ENCODE assay signal across 1 cellular context in the genomic region with DNA sequence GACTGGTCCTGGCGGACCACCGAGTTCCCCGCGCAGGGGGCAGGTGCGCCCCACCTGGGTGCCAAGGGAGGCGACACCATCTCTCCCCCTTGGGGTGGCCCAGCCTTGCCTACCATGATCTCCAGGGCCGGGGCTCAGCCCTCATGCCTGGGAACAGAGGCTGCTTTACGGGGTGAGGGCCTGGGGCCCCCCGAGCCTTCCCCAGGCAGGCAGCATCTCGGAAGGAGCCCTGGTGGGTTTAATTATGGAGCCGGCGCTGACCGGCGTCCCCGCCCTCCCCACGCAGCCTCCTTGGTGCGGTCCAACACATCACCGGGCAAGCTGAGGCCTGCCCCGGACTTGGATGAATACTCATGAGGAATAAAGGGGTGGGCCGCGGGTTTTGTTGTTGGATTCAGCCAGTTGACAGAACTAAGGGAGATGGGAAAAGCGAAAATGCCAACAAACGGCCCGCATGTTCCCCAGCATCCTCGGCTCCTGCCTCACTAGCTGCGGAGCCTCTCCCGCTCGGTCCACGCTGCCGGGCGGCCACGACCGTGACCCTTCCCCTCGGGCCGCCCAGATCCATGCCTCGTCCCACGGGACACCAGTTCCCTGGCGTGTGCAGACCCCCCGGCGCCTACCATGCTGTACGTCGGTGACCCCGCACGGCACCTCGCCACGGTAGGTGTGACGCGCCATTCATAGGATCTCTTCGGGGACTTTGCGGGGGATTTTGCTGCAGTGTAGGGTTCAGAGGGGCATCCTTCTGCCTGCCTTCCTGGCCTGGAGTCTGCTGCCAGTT.
TF ChIP-seq lines count a peak whose summit lies in the region.

No MANE protein-coding gene starts in this region.

TF ChIP-seq in HEK293, 187 proteins besides CTCF, POLR2A, EP300 and RAD21 (continued from another document):
- TF ChIP-seq, protein P1, sequence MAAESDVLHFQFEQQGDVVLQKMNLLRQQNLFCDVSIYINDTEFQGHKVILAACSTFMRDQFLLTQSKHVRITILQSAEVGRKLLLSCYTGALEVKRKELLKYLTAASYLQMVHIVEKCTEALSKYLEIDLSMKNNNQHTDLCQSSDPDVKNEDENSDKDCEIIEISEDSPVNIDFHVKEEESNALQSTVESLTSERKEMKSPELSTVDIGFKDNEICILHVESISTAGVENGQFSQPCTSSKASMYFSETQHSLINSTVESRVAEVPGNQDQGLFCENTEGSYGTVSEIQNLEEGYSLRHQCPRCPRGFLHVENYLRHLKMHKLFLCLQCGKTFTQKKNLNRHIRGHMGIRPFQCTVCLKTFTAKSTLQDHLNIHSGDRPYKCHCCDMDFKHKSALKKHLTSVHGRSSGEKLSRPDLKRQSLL (tag by site-specific recombination; IDR thresholded peaks at IDR 0.05) = no peak
- TF ChIP-seq PATZ1 (tag by site-specific recombination; IDR thresholded peaks at IDR 0.05) = peak; percentile 57
- no peak for TF ChIP-seq ZNF19 (tag by site-specific recombination; IDR thresholded peaks at IDR 0.05; ENCODE audit: low read depth)
- TF ChIP-seq GLIS2 (tag by site-specific recombination; IDR thresholded peaks at IDR 0.05) = peak; percentile 74
- TF ChIP-seq, protein P2, sequence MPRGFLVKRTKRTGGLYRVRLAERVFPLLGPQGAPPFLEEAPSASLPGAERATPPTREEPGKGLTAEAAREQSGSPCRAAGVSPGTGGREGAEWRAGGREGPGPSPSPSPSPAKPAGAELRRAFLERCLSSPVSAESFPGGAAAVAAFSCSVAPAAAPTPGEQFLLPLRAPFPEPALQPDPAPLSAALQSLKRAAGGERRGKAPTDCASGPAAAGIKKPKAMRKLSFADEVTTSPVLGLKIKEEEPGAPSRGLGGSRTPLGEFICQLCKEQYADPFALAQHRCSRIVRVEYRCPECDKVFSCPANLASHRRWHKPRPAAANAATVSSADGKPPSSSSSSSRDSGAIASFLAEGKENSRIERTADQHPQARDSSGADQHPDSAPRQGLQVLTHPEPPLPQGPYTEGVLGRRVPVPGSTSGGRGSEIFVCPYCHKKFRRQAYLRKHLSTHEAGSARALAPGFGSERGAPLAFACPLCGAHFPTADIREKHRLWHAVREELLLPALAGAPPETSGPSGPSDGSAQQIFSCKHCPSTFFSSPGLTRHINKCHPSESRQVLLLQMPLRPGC (tag by site-specific recombination; IDR thresholded peaks at IDR 0.05) = 0 out of 2 replicates have a peak, but pooled peaks have one; percentile 51
- TF ChIP-seq ZNF121 (tag by site-specific recombination; IDR thresholded peaks at IDR 0.05) = no peak
- no peak for TF ChIP-seq ZNF521 (tag by site-specific recombination; IDR thresholded peaks at IDR 0.05)
- TF ChIP-seq ZNF571 (tag by site-specific recombination; IDR thresholded peaks at IDR 0.05) = no peak
- TF ChIP-seq ZBTB8A (tag by site-specific recombination; IDR thresholded peaks at IDR 0.05) = no peak
- peak; percentile 63 for TF ChIP-seq ZNF600 (tag by site-specific recombination; IDR thresholded peaks at IDR 0.05)
- TF ChIP-seq EGR2 (tag by site-specific recombination; IDR thresholded peaks at IDR 0.05; ENCODE audit: low read depth) = no peak
- TF ChIP-seq ZNF621 (tag by site-specific recombination; IDR thresholded peaks at IDR 0.05) = no peak
- TF ChIP-seq ZBTB26 (tag by site-specific recombination; optimal IDR thresholded peaks at IDR 0.05) = no peak
- peak; percentile 19; the same call in 1 of the 2 replicates for TF ChIP-seq KLF10 (tag by site-specific recombination; IDR thresholded peaks at IDR 0.05)
- TF ChIP-seq, protein P3, sequence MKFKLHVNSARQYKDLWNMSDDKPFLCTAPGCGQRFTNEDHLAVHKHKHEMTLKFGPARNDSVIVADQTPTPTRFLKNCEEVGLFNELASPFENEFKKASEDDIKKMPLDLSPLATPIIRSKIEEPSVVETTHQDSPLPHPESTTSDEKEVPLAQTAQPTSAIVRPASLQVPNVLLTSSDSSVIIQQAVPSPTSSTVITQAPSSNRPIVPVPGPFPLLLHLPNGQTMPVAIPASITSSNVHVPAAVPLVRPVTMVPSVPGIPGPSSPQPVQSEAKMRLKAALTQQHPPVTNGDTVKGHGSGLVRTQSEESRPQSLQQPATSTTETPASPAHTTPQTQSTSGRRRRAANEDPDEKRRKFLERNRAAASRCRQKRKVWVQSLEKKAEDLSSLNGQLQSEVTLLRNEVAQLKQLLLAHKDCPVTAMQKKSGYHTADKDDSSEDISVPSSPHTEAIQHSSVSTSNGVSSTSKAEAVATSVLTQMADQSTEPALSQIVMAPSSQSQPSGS (tag by site-specific recombination; IDR thresholded peaks at IDR 0.05; ENCODE audit: low read depth) = no peak
- no peak for TF ChIP-seq ZXDB (tag by site-specific recombination; IDR thresholded peaks at IDR 0.05)
- 0 out of 2 replicates have a peak, but pooled peaks have one; percentile 35 for TF ChIP-seq ZNF561 (tag by site-specific recombination; IDR thresholded peaks at IDR 0.05; ENCODE audit: borderline replicate concordance)
- TF ChIP-seq GLIS1 (tag by site-specific recombination; IDR thresholded peaks at IDR 0.05) = peak; percentile 9; the same call in 1 of the 2 replicates
- TF ChIP-seq SP3 (tag by site-specific recombination; IDR thresholded peaks at IDR 0.05) = no peak
- peak; percentile 31; the same call in 1 of the 2 replicates for TF ChIP-seq TRIM28 (IDR thresholded peaks at IDR 0.05; ENCODE audit: borderline replicate concordance, low read length)
- TF ChIP-seq ZNF660 (tag by site-specific recombination; IDR thresholded peaks at IDR 0.05) = no peak
- TF ChIP-seq ZNF174 (tag by site-specific recombination; IDR thresholded peaks at IDR 0.05) = no peak
- peak; percentile 49 for TF ChIP-seq ZEB2 (tag by site-specific recombination; IDR thresholded peaks at IDR 0.05)
- TF ChIP-seq ZNF221 (tag by site-specific recombination; IDR thresholded peaks at IDR 0.05; ENCODE audit: borderline replicate concordance) = no peak
- no peak for TF ChIP-seq ZNF837 (tag by site-specific recombination; IDR thresholded peaks at IDR 0.05)
